1 cellular context compared by ENCODE assay signal in the genomic region with DNA sequence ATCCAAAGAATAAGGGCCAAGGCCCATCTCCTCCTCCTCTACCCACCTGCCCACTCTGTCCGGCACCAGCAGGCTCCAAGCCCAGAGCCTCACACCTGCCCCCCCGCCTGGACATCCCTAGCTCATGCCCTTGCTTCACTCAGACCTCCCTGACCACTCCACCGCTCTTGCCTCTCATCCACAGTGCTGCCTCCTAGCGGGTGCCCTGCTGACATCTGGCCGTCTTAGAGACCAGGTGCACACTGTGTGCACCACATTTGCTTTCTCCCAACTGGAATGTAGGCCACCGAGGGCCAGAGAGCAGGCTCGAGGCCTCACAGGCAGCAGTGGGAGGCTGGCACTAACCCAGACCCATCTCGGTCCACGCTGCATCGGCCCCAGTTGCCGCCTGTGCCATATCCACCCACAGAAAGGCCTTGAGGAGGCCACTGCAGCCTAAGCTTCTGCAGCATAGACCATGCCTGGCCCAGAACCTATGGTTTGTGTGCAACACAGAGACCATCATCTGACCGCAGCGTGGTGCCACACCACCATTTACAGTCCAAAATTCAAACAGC.
TF ChIP-seq lines count a peak whose summit lies in the region.

No MANE protein-coding gene starts in this region.

TF ChIP-seq in K562, 482 proteins besides CTCF, POLR2A, EP300 and RAD21:
- TF ChIP-seq RBFOX2 (IDR thresholded peaks at IDR 0.05; ENCODE audit: low read depth, low read length) = 0 out of 2 replicates have a peak, but pooled peaks have one; percentile 29
- TF ChIP-seq ELF2 (CRISPR knock-in tag; IDR thresholded peaks at IDR 0.05) = no peak
- TF ChIP-seq POLR2G (IDR thresholded peaks at IDR 0.05; ENCODE audit: low read depth, low read length) = peak; percentile 33; the same call in 1 of the 2 replicates
- no peak for TF ChIP-seq TAF7 (tag; IDR thresholded peaks at IDR 0.05)
